Comparison of ENCODE assay signal across 7 cellular contexts in genomic region chr18:36074435-36074834, GRCh38.
"Had no signal": no experiment of that assay in that cellular context is flagged by ENCODE, and none has a peak within 500 bp of the region (broad histone marks: within the 10 kb centered on the region; RNA-seq: fewer than 3 reads in every experiment).

No MANE protein-coding gene starts in this region.

- H3K36me3 Mint-ChIP-seq: IgD-negative memory B cell had no signal

- FAIRE-seq: HTR-8/SVneo, K562 had no signal

- DNase-seq: IMR-90, KBM-7, KG1 had no signal

- ATAC-seq: K562 had no signal

- H3K27ac ChIP-seq: HL-60 had no signal

- H3K4me3 ChIP-seq: K562 had no signal

- H3K4me3 Mint-ChIP-seq: IgD-negative memory B cell had no signal
